19 cellular contexts compared by ENCODE assay signal in the genomic region with DNA sequence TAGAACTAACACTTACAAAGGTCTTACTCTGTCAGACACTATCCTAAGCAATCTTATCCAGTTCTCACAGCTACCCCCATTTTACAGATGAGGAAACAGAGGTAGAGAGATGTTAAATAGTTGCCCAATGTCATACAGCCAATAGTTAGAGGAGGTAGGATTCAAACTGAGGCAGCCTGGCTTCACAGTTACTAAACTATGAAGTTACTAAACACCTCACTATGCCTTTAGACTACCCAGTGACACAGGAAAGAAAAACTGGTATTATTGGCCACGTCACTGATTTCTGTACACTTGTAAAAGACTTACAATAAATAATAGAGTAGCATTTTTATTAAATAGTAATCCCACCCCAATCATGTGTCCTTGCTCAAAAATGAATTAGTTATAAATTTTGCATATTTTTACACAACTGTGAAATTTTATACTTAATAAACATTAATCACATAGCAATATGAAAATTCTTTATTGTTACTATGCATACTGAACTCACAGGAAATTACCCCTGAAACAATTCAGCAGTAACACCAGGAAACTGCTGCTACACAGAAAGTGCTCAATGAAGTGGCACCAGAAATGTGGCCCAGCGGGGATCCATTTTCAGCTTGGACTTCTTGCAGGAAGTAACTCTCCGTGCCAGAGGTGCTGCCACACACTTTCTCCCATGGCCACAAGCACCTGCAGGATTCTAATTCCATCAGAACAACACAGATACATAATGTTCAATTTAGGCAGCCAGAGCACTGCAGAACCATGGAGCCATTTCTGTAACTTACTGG.
A peak's percentile ranks its signal among the peaks of the same experiment; 100 is the strongest.
DNase-seq lines count a peak whose midpoint lies in the region; ATAC-seq, FAIRE-seq and TF ChIP-seq lines count a peak whose summit lies in the region.
"Had no signal": no experiment of that assay in that cellular context is flagged by ENCODE, and none has a peak within 500 bp of the region (broad histone marks: within the 10 kb centered on the region; RNA-seq: fewer than 3 reads in every experiment).

No MANE protein-coding gene starts in this region.

- peaks cover 52% of the 10 kb centered on the region for H4K20me1 ChIP-seq in Loucy (ENCODE audit: insufficient read depth, low read length, poor library complexity, severe bottlenecking)
- H4K20me1 ChIP-seq in K562 (replicated peaks; ENCODE audit: control insufficient read depth, insufficient read depth, low read length), result no peaks in the 10 kb centered on the region

- no peaks in the 10 kb centered on the region for H3K9me2 ChIP-seq in Loucy (replicated peaks; ENCODE audit: low read depth, low read length)
- H3K9me2 ChIP-seq: SK-N-SH had no signal

- H3K18ac ChIP-seq in trophoblast cell (ENCODE audit: low read length), result no peak overlapping the region

- H3K9me1 ChIP-seq in K562 (ENCODE audit: control insufficient read depth, insufficient read depth, low read length), result no peaks in the 10 kb centered on the region

- intact Hi-C loops in K562 (cut with micrococcal nuclease) (no loop called here), spleen (cut with DNase I; ENCODE audit: low total_unique reads) (no loop called here)

- H2AFZ ChIP-seq in Loucy (ENCODE audit: low read length), result no peak overlapping the region
- no peak overlapping the region for H2AFZ ChIP-seq in K562 (ENCODE audit: low read depth, low read length)
- no peak overlapping the region for H2AFZ ChIP-seq in trophoblast cell (ENCODE audit: insufficient read depth, low read length, poor library complexity)

- BruUV-seq in K562 (replicated peaks; lab: Mats Ljungman, UMichigan), result no TSS peak

- H3K9me3 ChIP-seq in Loucy (ENCODE audit: insufficient read depth, low read depth, low read length), result peaks cover 8% of the 10 kb centered on the region; the same call in 1 of the 2 replicates
- no peaks in the 10 kb centered on the region for H3K9me3 ChIP-seq in K562 (replicated peaks; ENCODE audit: control insufficient read depth, insufficient read depth, low read depth, low read length)
- H3K9me3 ChIP-seq in spleen, result peaks cover 0 to 7% (median 0%) of the 10 kb centered on the region in 8 donors
- H3K9me3 ChIP-seq in trophoblast cell (ENCODE audit: insufficient read depth, low read depth, low read length), result no peaks in the 10 kb centered on the region
- H3K9me3 ChIP-seq: MG63, prostate gland, SK-N-SH, tibial artery had no signal

- TF ChIP-seq CTCF in Loucy (conservative IDR thresholded peaks at IDR 0.05; ENCODE audit: low read length), result no peak
- no peak for TF ChIP-seq CTCF in K562 (IDR thresholded peaks at IDR 0.05 in 2 of 3, conservative IDR thresholded peaks at IDR 0.05 in 1 of 3; ENCODE audit: insufficient read depth in 2 of 3, low read depth in 1 of 3, low read length in 3 of 3)
- no peak for TF ChIP-seq CTCF in spleen (IDR thresholded peaks at IDR 0.05 in 8 of 11, conservative IDR thresholded peaks at IDR 0.05 in 3 of 11)
- TF ChIP-seq CTCF in RWPE1 (conservative IDR thresholded peaks at IDR 0.05; ENCODE audit: low read depth), result no peak

- H3K27ac ChIP-seq in K562 (ENCODE audit: extremely low read depth, low read depth, low read length), result no peak overlapping the region
- H3K27ac ChIP-seq in spleen, result peak overlapping the region in 7 of 8 donors; percentile 4 to 82 (median 71)
- H3K27ac ChIP-seq in RWPE1, result no peak overlapping the region
- H3K27ac ChIP-seq in trophoblast cell (ENCODE audit: low read depth, low read length), result no peak overlapping the region
- H3K27ac ChIP-seq: prostate gland, tibial artery had no signal

- no peak overlapping the region for H2BK12ac ChIP-seq in trophoblast cell (ENCODE audit: low read length)

- H3K14ac ChIP-seq in trophoblast cell (ENCODE audit: low read length), result no peak overlapping the region

- H3K36me3 ChIP-seq in Loucy (ENCODE audit: insufficient read depth, low read length) (peaks cover 13% of the 10 kb centered on the region; the same call in 1 of the 2 replicates), K562 (ENCODE audit: control insufficient read depth, insufficient read depth, low read length) (no peaks in the 10 kb centered on the region), spleen (no peaks in the 10 kb centered on the region), trophoblast cell (ENCODE audit: control insufficient read depth in 1 of 2, insufficient read depth in 2 of 2, low read length in 2 of 2) (no peaks in the 10 kb centered on the region)
- H3K36me3 ChIP-seq: MG63, prostate gland, tibial artery had no signal

- H2BK120ac ChIP-seq in trophoblast cell (ENCODE audit: insufficient read depth, low read length, poor library complexity), result no peak overlapping the region

- no peak overlapping the region for H2AK5ac ChIP-seq in trophoblast cell (ENCODE audit: low read length)

- H4K8ac ChIP-seq in trophoblast cell (ENCODE audit: low read depth, low read length), result no peak overlapping the region

- H3K79me2 ChIP-seq in Loucy (ENCODE audit: insufficient read depth, low read length) (peaks cover 96% of the 10 kb centered on the region), K562 (ENCODE audit: control insufficient read depth, insufficient read depth, low read length) (no peaks in the 10 kb centered on the region), trophoblast cell (ENCODE audit: control insufficient read depth, insufficient read depth, low read length, poor library complexity) (no peaks in the 10 kb centered on the region)

- H3K9ac ChIP-seq in Loucy (ENCODE audit: low read depth, low read length, poor library complexity, severe bottlenecking), result peak overlapping the region; percentile 61
- no peak overlapping the region for H3K9ac ChIP-seq in K562 (ENCODE audit: insufficient read depth in 1 of 2, low read depth in 2 of 2, low read length in 2 of 2)
- no peak overlapping the region for H3K9ac ChIP-seq in trophoblast cell (ENCODE audit: low read length)
- H3K9ac ChIP-seq: SK-N-SH had no signal

- no peak overlapping the region for H4K12ac ChIP-seq in trophoblast cell (ENCODE audit: low read depth, low read length)

- no peak for TF ChIP-seq RAD21 in K562 (CRISPR knock-in tag; conservative IDR thresholded peaks at IDR 0.05 in 1 of 2, IDR thresholded peaks at IDR 0.05 in 1 of 2)

- H4K91ac ChIP-seq in trophoblast cell (ENCODE audit: low read depth, low read length), result no peak overlapping the region

- peaks cover 66% of the 10 kb centered on the region for H3K4me1 ChIP-seq in Loucy (ENCODE audit: insufficient read depth, low read length, poor library complexity, severe bottlenecking)
- H3K4me1 ChIP-seq in K562 (replicated peaks in 1 of 2; ENCODE audit: control insufficient read depth in 2 of 2, insufficient read depth in 2 of 2, low read length in 2 of 2), result no peaks in the 10 kb centered on the region
- peaks cover 29 to 77% (median 63%) of the 10 kb centered on the region in 6 donors for H3K4me1 ChIP-seq in spleen
- H3K4me1 ChIP-seq in trophoblast cell (ENCODE audit: control insufficient read depth in 1 of 2, insufficient read depth in 2 of 2, low read length in 2 of 2), result no peaks in the 10 kb centered on the region
- H3K4me1 ChIP-seq: prostate gland, tibial artery had no signal

- H3F3A ChIP-seq in Loucy (ENCODE audit: low read depth), result peaks cover 16% of the 10 kb centered on the region

- H3K4me3 ChIP-seq in Loucy (ENCODE audit: low read length, poor library complexity, severe bottlenecking) (peak overlapping the region; percentile 19), K562 (no peak overlapping the region), spleen (no peak overlapping the region), trophoblast cell (ENCODE audit: low read depth, low read length) (no peak overlapping the region)
- H3K4me3 ChIP-seq: MG63, prostate gland, tibial artery had no signal

- WGBS in K562 (ENCODE audit: insufficient coverage, low coverage, missing lambda C conversion rate), result 0% methylated on average over 3 of the region's 3 CpGs
- 29 to 50% (median 45%) methylated on average over 3 of the region's 3 CpGs for WGBS in spleen, 5 donors
- no CpG with 5 or more reads among the region's 3 CpGs for WGBS in trophoblast cell (ENCODE audit: extremely low coverage, insufficient coverage, insufficient read length)

- H3K79me1 ChIP-seq in trophoblast cell (ENCODE audit: low read length), result no peaks in the 10 kb centered on the region

- no peak for ATAC-seq in K562
- ATAC-seq: Panc1 had no signal

- no peak for FAIRE-seq in K562 (lab: Jason Lieb, UNC)
- FAIRE-seq: HTR-8/SVneo had no signal

- H3K4me2 ChIP-seq in Loucy (ENCODE audit: low read depth, low read length, poor library complexity, severe bottlenecking) (peak overlapping the region; percentile 79), K562 (ENCODE audit: insufficient read depth, low read length) (no peak overlapping the region), trophoblast cell (ENCODE audit: low read length) (no peak overlapping the region)
- H3K4me2 ChIP-seq: SK-N-SH had no signal

- in situ Hi-C loops in K562 (cut with MboI), result no loop called here

- CTCF ChIA-PET in K562 (lab: Yijun Ruan, JAX; ENCODE audit: low intra/inter-chr PET ratio) (no interaction called here), RWPE1 (lab: Yijun Ruan, JAX) (no interaction called here)

- no peak overlapping the region for H3K4ac ChIP-seq in trophoblast cell (ENCODE audit: low read depth, low read length)

- no peak for TF ChIP-seq EP300 in K562 (IDR thresholded peaks at IDR 0.05; ENCODE audit: low read length)

- DNase-seq in DMS153 treated with DMSO at 0.1 percent for 48 hours (lab: John Stamatoyannopoulos, UW; ENCODE audit: unreplicated experiment) (peak; percentile 11), K562 (ENCODE audit: extremely low read depth in 1 of 4, low spot score in 3 of 4) (no peak), spleen (peak; percentile 77), RWPE1 (ENCODE audit: low spot score) (no peak), NCI-H2029 treated with DMSO at 0.1 percent for 48 hours (lab: John Stamatoyannopoulos, UW) (no peak), trophoblast cell (no peak)
- DNase-seq: activated CD8-positive, alpha-beta memory T cell treated with anti-CD3 and anti-CD28 coated beads for 24 hours; DMS53; effector CD4-positive, alpha-beta T cell; glutamatergic neuron; MG63; NCI-H2107; NCI-H748 treated with DMSO at 0.1 percent for 48 hours; SK-N-SH; tibial artery had no signal

- TF ChIP-seq POLR2A in K562 (conservative IDR thresholded peaks at IDR 0.05) (no peak), spleen (IDR thresholded peaks at IDR 0.05) (no peak)

- no peak overlapping the region for H3K23ac ChIP-seq in trophoblast cell (ENCODE audit: low read length)

- H3K27me3 ChIP-seq in Loucy (ENCODE audit: insufficient read depth, low read length, poor library complexity, severe bottlenecking) (no peaks in the 10 kb centered on the region), K562 (ENCODE audit: control insufficient read depth in 2 of 2, insufficient read depth in 2 of 2, low read length in 2 of 2) (no peaks in the 10 kb centered on the region), spleen (replicated peaks in 1 of 7) (no peaks in the 10 kb centered on the region), trophoblast cell (ENCODE audit: insufficient read depth, low read length) (no peaks in the 10 kb centered on the region)
- H3K27me3 ChIP-seq: tibial artery had no signal

- POLR2A ChIA-PET in K562 (lab: Yijun Ruan, JAX) (no interaction called here), RWPE1 (lab: Yijun Ruan, JAX; ENCODE audit: low non-redundant PET) (no interaction called here)

- H2BK5ac ChIP-seq in trophoblast cell (ENCODE audit: low read depth, low read length, poor library complexity), result no peak overlapping the region

Comparison
In these comparisons a context has a peak if more than half of its experiments do, and no peak if none do; other contexts are left out.
1. DNase-seq: peak in DMS153 treated with DMSO at 0.1 percent for 48 hours (single experiment) and spleen (single experiment); none in K562 (0 of 4), RWPE1 (single experiment), NCI-H2029 treated with DMSO at 0.1 percent for 48 hours (single experiment) and trophoblast cell (0 of 2).
2. H3K27ac ChIP-seq: peak in spleen (7 of 8); none in K562 (single experiment), RWPE1 (single experiment) and trophoblast cell (single experiment).